23 cellular contexts compared by ENCODE assay signal in genomic region chr10:120555436-120556163, GRCh38.
DNase-seq lines count a peak whose midpoint lies in the region; ATAC-seq and TF ChIP-seq lines count a peak whose summit lies in the region.
"Had no signal": no experiment of that assay in that cellular context is flagged by ENCODE, and none has a peak within 500 bp of the region (broad histone marks: within the 10 kb centered on the region; RNA-seq: fewer than 3 reads in every experiment).

No MANE protein-coding gene starts in this region.

- H3K27me3 ChIP-seq in HUES64 (ENCODE audit: insufficient read depth, low read length): no peaks in the 10 kb centered on the region
- no peaks in the 10 kb centered on the region for H3K27me3 ChIP-seq in ascending aorta

- H3K36me3 Mint-ChIP-seq in WTC11: peaks cover 23% of the 10 kb centered on the region
- no peaks in the 10 kb centered on the region for H3K36me3 Mint-ChIP-seq in activated naive CD8-positive, alpha-beta T cell treated with anti-CD3 and anti-CD28 coated beads, Interleukin-2, amount 50 U/mL, for 24 hours (ENCODE audit: low read depth)
- H3K36me3 Mint-ChIP-seq: CD4-positive, CD25-positive, alpha-beta regulatory T cell had no signal

- H3K9ac ChIP-seq in HUES64 (ENCODE audit: low read depth, low read length): no peak overlapping the region
- H3K9ac ChIP-seq: KMS-11 had no signal

- POLR2A ChIA-PET in WTC11 (lab: Charles Lee): no interaction called here

- 68% methylated on average over 4 of the region's 4 CpGs for WGBS in HUES64

- H3K27me3 Mint-ChIP-seq in WTC11 (ENCODE audit: low read depth): peaks cover 60% of the 10 kb centered on the region
- peaks cover 3% of the 10 kb centered on the region for H3K27me3 Mint-ChIP-seq in activated naive CD8-positive, alpha-beta T cell treated with anti-CD3 and anti-CD28 coated beads, Interleukin-2, amount 50 U/mL, for 24 hours
- H3K27me3 Mint-ChIP-seq: B cell; CD4-positive, CD25-positive, alpha-beta regulatory T cell had no signal

- DNase-seq in WTC11 (ENCODE audit: low spot score) (no peak), mucosa of gallbladder (ENCODE audit: low spot score) (peak; percentile 39), ascending aorta (ENCODE audit: low spot score in 2 of 2) (no peak), KG1 (lab: John Stamatoyannopoulos, UW) (no peak)
- DNase-seq in activated naive CD8-positive, alpha-beta T cell treated with anti-CD3 and anti-CD28 coated beads, Interleukin-2, amount 50 U/mL, for 24 hours: no peak
- DNase-seq: CD4-positive, CD25-positive, alpha-beta regulatory T cell; DMS 273 treated with DMSO at 0.1 percent for 48 hours; DND-41; HCEC 1CT; NCI-H1092; NCI-H1436 treated with DMSO at 0.1 percent for 48 hours; NCI-H2081; NCI-H2171 treated with DMSO at 0.1 percent for 48 hours; NCI-H510A treated with DMSO at 0.1 percent for 48 hours; NCI-H82; OCI-M1; SHP77 had no signal

- H3K27ac ChIP-seq in C4-2B (peak overlapping the region; percentile 31; the same call in 1 of the 2 replicates), HUES64 (ENCODE audit: low read depth, low read length) (peak overlapping the region; percentile 7; the same call in 1 of the 2 replicates), ascending aorta (no peak overlapping the region)
- H3K27ac ChIP-seq: KMS-11, SK-N-MC had no signal

- CTCF ChIA-PET in WTC11 (lab: Charles Lee): no interaction called here

- ATAC-seq in WTC11: peak; percentile 82
- no peak for ATAC-seq in activated naive CD8-positive, alpha-beta T cell treated with anti-CD3 and anti-CD28 coated beads, Interleukin-2, amount 50 U/mL, for 24 hours
- ATAC-seq: HepG2 had no signal

- H3K4me1 Mint-ChIP-seq in WTC11: peaks cover 28% of the 10 kb centered on the region
- no peaks in the 10 kb centered on the region for H3K4me1 Mint-ChIP-seq in activated naive CD8-positive, alpha-beta T cell treated with anti-CD3 and anti-CD28 coated beads, Interleukin-2, amount 50 U/mL, for 24 hours
- H3K4me1 Mint-ChIP-seq: B cell; CD4-positive, CD25-positive, alpha-beta regulatory T cell had no signal

- intact Hi-C loops in ascending aorta (cut with DNase I): no loop called here

- TF ChIP-seq CTCF in C4-2B (conservative IDR thresholded peaks at IDR 0.05) (no peak), WTC11 (IDR thresholded peaks at IDR 0.05) (no peak), ascending aorta (IDR thresholded peaks at IDR 0.05) (no peak)

- peaks cover 23% of the 10 kb centered on the region for H3K9me3 Mint-ChIP-seq in WTC11
- peaks cover 10% of the 10 kb centered on the region for H3K9me3 Mint-ChIP-seq in activated naive CD8-positive, alpha-beta T cell treated with anti-CD3 and anti-CD28 coated beads, Interleukin-2, amount 50 U/mL, for 24 hours

- H3K27ac Mint-ChIP-seq in WTC11: no peak overlapping the region
- H3K27ac Mint-ChIP-seq in activated naive CD8-positive, alpha-beta T cell treated with anti-CD3 and anti-CD28 coated beads, Interleukin-2, amount 50 U/mL, for 24 hours: no peak overlapping the region
- H3K27ac Mint-ChIP-seq: B cell; CD4-positive, CD25-positive, alpha-beta regulatory T cell had no signal

- H3K9me3 ChIP-seq in HUES64 (ENCODE audit: insufficient read depth, low read depth, low read length) (peaks cover 12% of the 10 kb centered on the region), ascending aorta (no peaks in the 10 kb centered on the region)

- H3K4me3 ChIP-seq in HUES64 (ENCODE audit: low read length): no peak overlapping the region
- no peak overlapping the region for H3K4me3 ChIP-seq in ascending aorta
- H3K4me3 ChIP-seq: SK-N-MC had no signal

- H3K4me3 Mint-ChIP-seq in WTC11: no peak overlapping the region
- H3K4me3 Mint-ChIP-seq in activated naive CD8-positive, alpha-beta T cell treated with anti-CD3 and anti-CD28 coated beads, Interleukin-2, amount 50 U/mL, for 24 hours: no peak overlapping the region
- H3K4me3 Mint-ChIP-seq: B cell had no signal

- peaks cover 26% of the 10 kb centered on the region for H3K4me1 ChIP-seq in HUES64 (ENCODE audit: insufficient read depth, low read length)
- no peaks in the 10 kb centered on the region for H3K4me1 ChIP-seq in ascending aorta

- H3K36me3 ChIP-seq in HUES64 (ENCODE audit: insufficient read depth, low read length) (no peaks in the 10 kb centered on the region), ascending aorta (no peaks in the 10 kb centered on the region)

TF ChIP-seq in WTC11, 78 proteins besides CTCF, POLR2A, EP300 and RAD21:
- TF ChIP-seq GABPB1 (CRISPR knock-in tag; IDR thresholded peaks at IDR 0.05) (no peak), ARID4B (CRISPR knock-in tag; IDR thresholded peaks at IDR 0.05; ENCODE audit: borderline replicate concordance) (no peak), ESRRA (CRISPR knock-in tag; IDR thresholded peaks at IDR 0.05; ENCODE audit: borderline replicate concordance) (no peak), ELF4 (CRISPR knock-in tag; IDR thresholded peaks at IDR 0.05; ENCODE audit: low read depth) (no peak), PRRX2 (CRISPR knock-in tag; IDR thresholded peaks at IDR 0.05) (no peak), CBFB (CRISPR knock-in tag; IDR thresholded peaks at IDR 0.05; ENCODE audit: low read depth) (no peak), ATF2 (CRISPR knock-in tag; IDR thresholded peaks at IDR 0.05; ENCODE audit: borderline replicate concordance, low read depth) (no peak), TCF7 (CRISPR knock-in tag; IDR thresholded peaks at IDR 0.05; ENCODE audit: low read depth) (no peak), STAT6 (CRISPR knock-in tag; conservative IDR thresholded peaks at IDR 0.05; ENCODE audit: low read depth) (no peak), ATF3 (CRISPR knock-in tag; conservative IDR thresholded peaks at IDR 0.05) (no peak)

Comparison
In these comparisons a context has a peak if more than half of its experiments do, and no peak if none do; other contexts are left out.
1. H3K27ac ChIP-seq: peak in C4-2B (single experiment) and HUES64 (single experiment); none in ascending aorta (0 of 2).